ENCODE assay signal across 8 cellular contexts in genomic region chrX:64205441-64205734, GRCh38. TPM values are rescaled to one million over a fixed set of nuclear protein-coding genes. Genes with fewer than 3 reads are reported as not detected.
DNase-seq lines count a peak whose midpoint lies in the region; ATAC-seq and TF ChIP-seq lines count a peak whose summit lies in the region.

AMER1 (minus strand) TSS chrX:64205708; CDS start chrX:64193286, 12,422 bp downstream.

- H3K36me3 ChIP-seq in right lobe of liver (no peaks in the 10 kb centered on the region), transverse colon (no peaks in the 10 kb centered on the region)

- no peaks in the 10 kb centered on the region for H3K27me3 ChIP-seq in right lobe of liver
- no peaks in the 10 kb centered on the region for H3K27me3 ChIP-seq in transverse colon

- no peak for TF ChIP-seq POLR2A in right lobe of liver (IDR thresholded peaks at IDR 0.05)
- TF ChIP-seq POLR2A in transverse colon (IDR thresholded peaks at IDR 0.05): no peak

- H3K4me1 Mint-ChIP-seq in IgD-negative memory B cell: peaks cover 0 to 13% (median 0%) of the 10 kb centered on the region in 3 donors
- peaks cover 30% of the 10 kb centered on the region for H3K4me1 Mint-ChIP-seq in brain

- H3K9me3 Mint-ChIP-seq in IgD-negative memory B cell (no peaks in the 10 kb centered on the region), brain (peaks cover 0 to 6% (median 0%) of the 10 kb centered on the region in 5 experiments)

- no peaks in the 10 kb centered on the region for H3K36me3 Mint-ChIP-seq in IgD-negative memory B cell
- no peaks in the 10 kb centered on the region for H3K36me3 Mint-ChIP-seq in brain

- in situ Hi-C loops in transverse colon (cut with MboI; ENCODE audit: low pct_ligation_motif_present in 1 of 4, low pct_unique_long_range_greater_than_20kb in 1 of 4, low sequenced_read_pairs in 3 of 4): no loop called here

- H3K9me3 ChIP-seq in right lobe of liver (no peaks in the 10 kb centered on the region), transverse colon (no peaks in the 10 kb centered on the region)

- peak within 1 kb of the TSS; percentile 83 to 96 (median 93) for H3K27ac ChIP-seq in right lobe of liver
- H3K27ac ChIP-seq in transverse colon: peak within 1 kb of the TSS; percentile 87 to 96 (median 95)

- no peak for TF ChIP-seq CTCF in GM12864 (IDR thresholded peaks at IDR 0.05; ENCODE audit: low read depth, low read length, missing control alignments)
- TF ChIP-seq CTCF in brain (conservative IDR thresholded peaks at IDR 0.05): no peak
- no peak for TF ChIP-seq CTCF in right lobe of liver (IDR thresholded peaks at IDR 0.05)
- TF ChIP-seq CTCF in transverse colon (IDR thresholded peaks at IDR 0.05): no peak

- peaks cover 0 to 17% (median 0%) of the 10 kb centered on the region in 4 donors for H3K4me1 ChIP-seq in right lobe of liver
- peaks cover 4 to 26% (median 16%) of the 10 kb centered on the region in 4 donors for H3K4me1 ChIP-seq in transverse colon

- DNase-seq in GM12864 (ENCODE audit: low read depth) (peak; percentile 15), right lobe of liver (peak in 1 of 3 donors; percentile 58), transverse colon (peak; percentile 58), DMS114 treated with DMSO at 0.1 percent for 48 hours (lab: John Stamatoyannopoulos, UW; ENCODE audit: unreplicated experiment) (no peak)
- no peak for DNase-seq in activated CD4-positive, alpha-beta T cell treated with anti-CD3 and anti-CD28 coated beads for 48 hours

- WGBS in right lobe of liver (ENCODE audit: insufficient coverage, low coverage, low lambda C conversion rate, missing lambda C conversion rate): 11% methylated on average over 22 of the region's 29 CpGs
- WGBS in transverse colon (ENCODE audit: low coverage in 1 of 2), 2 donors: 37% methylated on average over 2 of the region's 29 CpGs; no CpG with 5 or more reads in 1 of the 2 donors

- H3K4me3 Mint-ChIP-seq in IgD-negative memory B cell: peak within 1 kb of the TSS; percentile 90 to 95 (median 94)
- H3K4me3 Mint-ChIP-seq in brain: peak within 1 kb of the TSS; percentile 89 to 95 (median 91)

- H3K4me3 ChIP-seq in GM12864 (ENCODE audit: low read depth, low read length) (peak within 1 kb of the TSS; percentile 53), right lobe of liver (peak within 1 kb of the TSS; percentile 63 to 74 (median 68)), transverse colon (peak within 1 kb of the TSS; percentile 41 to 78 (median 60))

- no peak for TF ChIP-seq EP300 in transverse colon (IDR thresholded peaks at IDR 0.05; ENCODE audit: low read depth)

- intact Hi-C loops in right lobe of liver (cut with DNase I): no loop called here
- intact Hi-C loops in transverse colon (cut with DNase I; ENCODE audit: low total_unique reads): no loop called here

- peak within 1 kb of the TSS; percentile 91 to 96 (median 94) for H3K27ac Mint-ChIP-seq in IgD-negative memory B cell
- peak within 1 kb of the TSS; percentile 93 to 97 (median 94) for H3K27ac Mint-ChIP-seq in brain

- H3K27me3 Mint-ChIP-seq in IgD-negative memory B cell (no peaks in the 10 kb centered on the region), brain (peaks cover 4% of the 10 kb centered on the region)

- ATAC-seq in GM21717 (IDR thresholded peaks at IDR 0.05; ENCODE audit: unreplicated experiment) (peak; percentile 43), right lobe of liver (peak; percentile 29 to 51 (median 42))

RNA-seq across cellular contexts. Expression of gene AMER1, which starts in this region (rescaled TPM):
- polyA plus RNA-seq in IgD-negative memory B cell (0.05 TPM), brain (ENCODE audit: insufficient read depth, low read depth, low replicate concordance) (2.8 TPM)
- total RNA-seq in right lobe of liver (1 to 10 TPM; 1.6 to 4.9 (median 2.6) TPM), transverse colon (1 to 10 TPM; 1.6 to 8.2 (median 5.3) TPM)

Comparison
In these comparisons a context has a peak if more than half of its experiments do, and no peak if none do; other contexts are left out.
1. DNase-seq: peak in GM12864 (single experiment) and transverse colon (single experiment); none in activated CD4-positive, alpha-beta T cell treated with anti-CD3 and anti-CD28 coated beads for 48 hours (single experiment) and DMS114 treated with DMSO at 0.1 percent for 48 hours (single experiment).
2. Peak in every context shown above with its lines, with median percentiles within 50 percentile points of each other: H3K4me3 ChIP-seq.